Comparison of ENCODE assay signal across 10 cellular contexts in the genomic region with DNA sequence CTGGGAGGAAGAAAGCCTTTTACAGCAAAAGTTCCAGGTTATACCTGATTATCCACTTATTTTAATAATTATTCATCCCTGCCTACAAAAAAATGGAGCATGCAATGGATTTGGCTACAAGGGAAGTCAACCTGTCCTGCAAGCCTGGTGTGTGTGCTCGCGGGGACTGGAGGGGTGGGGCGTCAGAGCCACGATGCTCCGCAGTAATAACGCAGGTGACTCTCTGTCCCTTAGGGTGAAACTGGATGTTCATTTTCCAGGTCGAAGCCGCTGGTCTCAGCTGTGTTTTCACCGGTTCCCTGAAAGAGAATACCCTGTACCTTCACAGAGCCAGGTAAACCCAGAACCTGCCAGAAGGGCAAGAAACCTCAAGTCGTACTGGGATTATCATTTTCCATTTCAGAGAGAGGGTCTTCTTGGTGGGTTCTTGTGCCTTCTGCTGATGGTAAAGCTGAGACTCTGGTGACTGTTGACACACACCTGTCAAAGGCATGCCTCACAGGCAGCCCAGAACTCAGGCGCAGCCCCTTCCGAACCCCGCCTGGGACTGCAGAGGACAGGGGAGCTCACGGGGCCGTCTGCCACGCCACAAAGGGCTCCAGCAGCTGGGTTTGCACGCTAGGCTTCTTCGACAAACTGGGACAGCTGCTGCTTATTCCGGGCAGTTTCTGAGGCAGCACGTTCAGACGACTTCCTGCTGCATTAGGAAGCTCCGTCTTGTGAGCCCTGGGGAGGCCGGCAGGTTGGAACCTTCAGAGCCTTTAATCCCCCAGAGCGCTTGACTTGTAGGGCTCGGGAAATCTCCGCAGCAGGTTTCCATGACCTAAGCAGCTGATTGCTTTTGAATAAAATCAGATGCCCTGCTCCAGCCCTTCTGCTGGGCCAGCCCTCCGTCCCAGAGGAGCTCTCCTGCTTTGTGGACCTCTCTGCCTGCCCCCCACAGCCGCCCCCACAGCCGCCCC. TPM values are rescaled to one million over a fixed set of nuclear protein-coding genes. Genes with fewer than 3 reads are reported as not detected.
DNase-seq lines count a peak whose midpoint lies in the region; ATAC-seq and TF ChIP-seq lines count a peak whose summit lies in the region.
"Had no signal": no experiment of that assay in that cellular context is flagged by ENCODE, and none has a peak within 500 bp of the region (broad histone marks: within the 10 kb centered on the region; RNA-seq: fewer than 3 reads in every experiment).

No MANE protein-coding gene starts in this region.

- H3K27ac ChIP-seq in HUES64 (ENCODE audit: low read depth, low read length): peak overlapping the region; percentile 42; the same call in 1 of the 2 replicates
- no peak overlapping the region for H3K27ac ChIP-seq in left lung
- H3K27ac ChIP-seq: heart right ventricle had no signal

- H3K9me3 ChIP-seq in HUES64 (ENCODE audit: insufficient read depth, low read depth, low read length) (no peaks in the 10 kb centered on the region), left lung (no peaks in the 10 kb centered on the region)

- no peaks in the 10 kb centered on the region for H3K9me3 Mint-ChIP-seq in activated T-cell treated with anti-CD3 and anti-CD28 coated beads, Interleukin-2, amount 50 U/mL, for 72 hours
- H3K9me3 Mint-ChIP-seq in activated CD8-positive, alpha-beta T cell treated with anti-CD3 and anti-CD28 coated beads for 36 hours: peaks cover 4% of the 10 kb centered on the region

- TF ChIP-seq CTCF in activated CD8-positive, alpha-beta T cell treated with anti-CD3 and anti-CD28 coated beads for 36 hours (IDR thresholded peaks at IDR 0.05): no peak
- no peak for TF ChIP-seq CTCF in left lung (IDR thresholded peaks at IDR 0.05)

- H3K4me3 Mint-ChIP-seq in activated T-cell treated with anti-CD3 and anti-CD28 coated beads, Interleukin-2, amount 50 U/mL, for 72 hours: no peak overlapping the region
- no peak overlapping the region for H3K4me3 Mint-ChIP-seq in activated CD8-positive, alpha-beta T cell treated with anti-CD3 and anti-CD28 coated beads for 36 hours
- H3K4me3 Mint-ChIP-seq: CD4-positive, alpha-beta memory T cell had no signal

- H3K4me1 ChIP-seq in HUES64 (ENCODE audit: insufficient read depth, low read length) (no peaks in the 10 kb centered on the region), left lung (peaks cover 0 to 6% of the 10 kb centered on the region in 2 donors)

- CTCF ChIA-PET in activated CD8-positive, alpha-beta T cell treated with anti-CD3 and anti-CD28 coated beads for 36 hours (lab: Charles Lee): no interaction called here

- H3K27me3 ChIP-seq in HUES64 (ENCODE audit: insufficient read depth, low read length) (no peaks in the 10 kb centered on the region), left lung (peaks cover 0 to 13% of the 10 kb centered on the region in 2 donors)

- peak; percentile 43 to 51 for ATAC-seq in activated T-cell treated with anti-CD3 and anti-CD28 coated beads, Interleukin-2, amount 50 U/mL, for 72 hours (replicated peaks in 1 of 2)
- peak; percentile 53 for ATAC-seq in activated CD8-positive, alpha-beta T cell treated with anti-CD3 and anti-CD28 coated beads for 36 hours
- ATAC-seq in left lung (peak; percentile 61), GM19324 (IDR thresholded peaks at IDR 0.05; ENCODE audit: low FRiP score, unreplicated experiment) (no peak)

- POLR2A ChIA-PET in activated CD8-positive, alpha-beta T cell treated with anti-CD3 and anti-CD28 coated beads for 36 hours (lab: Charles Lee): no interaction called here

- H3K27ac Mint-ChIP-seq in activated T-cell treated with anti-CD3 and anti-CD28 coated beads, Interleukin-2, amount 50 U/mL, for 72 hours: no peak overlapping the region
- H3K27ac Mint-ChIP-seq in activated CD8-positive, alpha-beta T cell treated with anti-CD3 and anti-CD28 coated beads for 36 hours: no peak overlapping the region
- H3K27ac Mint-ChIP-seq: CD4-positive, alpha-beta memory T cell had no signal

- peak; percentile 14 to 23 for DNase-seq in activated T-cell treated with anti-CD3 and anti-CD28 coated beads, Interleukin-2, amount 50 U/mL, for 72 hours
- DNase-seq in activated T-cell treated with anti-CD3 and anti-CD28 coated beads for 4 hours (no peak), left lung (peak in 1 of 2 donors; percentile 43), SIG-M5 treated with dmso at 0.1 percent for 504 hours (lab: John Stamatoyannopoulos, UW; ENCODE audit: unreplicated experiment) (no peak), HCEC 1CT (no peak)
- DNase-seq in activated CD8-positive, alpha-beta T cell treated with anti-CD3 and anti-CD28 coated beads for 36 hours: peak; percentile 37
- DNase-seq: heart right ventricle had no signal

- H3K36me3 Mint-ChIP-seq in activated T-cell treated with anti-CD3 and anti-CD28 coated beads, Interleukin-2, amount 50 U/mL, for 72 hours (ENCODE audit: insufficient read depth in 2 of 2): no peaks in the 10 kb centered on the region
- H3K36me3 Mint-ChIP-seq in activated CD8-positive, alpha-beta T cell treated with anti-CD3 and anti-CD28 coated beads for 36 hours (ENCODE audit: low read depth): no peaks in the 10 kb centered on the region
- H3K36me3 Mint-ChIP-seq: CD4-positive, alpha-beta memory T cell had no signal

- peaks cover 19% of the 10 kb centered on the region for H3K27me3 Mint-ChIP-seq in activated T-cell treated with anti-CD3 and anti-CD28 coated beads, Interleukin-2, amount 50 U/mL, for 72 hours (ENCODE audit: low read depth)
- H3K27me3 Mint-ChIP-seq in activated CD8-positive, alpha-beta T cell treated with anti-CD3 and anti-CD28 coated beads for 36 hours: peaks cover 9% of the 10 kb centered on the region

- H3K36me3 ChIP-seq in HUES64 (ENCODE audit: insufficient read depth, low read length): no peaks in the 10 kb centered on the region
- H3K36me3 ChIP-seq in left lung: no peaks in the 10 kb centered on the region
- H3K36me3 ChIP-seq: heart right ventricle had no signal

- H3K4me1 Mint-ChIP-seq in activated T-cell treated with anti-CD3 and anti-CD28 coated beads, Interleukin-2, amount 50 U/mL, for 72 hours (ENCODE audit: low read depth): no peaks in the 10 kb centered on the region
- H3K4me1 Mint-ChIP-seq in activated CD8-positive, alpha-beta T cell treated with anti-CD3 and anti-CD28 coated beads for 36 hours (ENCODE audit: low read depth): peaks cover 5% of the 10 kb centered on the region

- H3K9ac ChIP-seq in HUES64 (ENCODE audit: low read depth, low read length): no peak overlapping the region

- H3K4me3 ChIP-seq in HUES64 (ENCODE audit: low read length) (no peak overlapping the region), left lung (no peak overlapping the region)
- H3K4me3 ChIP-seq: heart right ventricle had no signal

- 43% methylated on average over 29 of the region's 29 CpGs for WGBS in HUES64

- intact Hi-C loops in activated CD8-positive, alpha-beta T cell treated with anti-CD3 and anti-CD28 coated beads for 36 hours (cut with micrococcal nuclease): no loop called here
- intact Hi-C loops in left lung (cut with DNase I): no loop called here

RNA-seq across cellular contexts. Expression of a gene that starts 58.7 kb away (rescaled TPM):
- not detected for total RNA-seq in activated T-cell treated with anti-CD3 and anti-CD28 coated beads, Interleukin-2, amount 50 U/mL, for 72 hours
- not detected for polyA plus RNA-seq in HUES64 (2013, experiment 1 of 2)
- not detected for polyA plus RNA-seq in HUES64 (2013, experiment 2 of 2)
- not detected for total RNA-seq in activated CD8-positive, alpha-beta T cell treated with anti-CD3 and anti-CD28 coated beads for 36 hours
- total RNA-seq in left lung: 1 to 10 TPM in 1 of 2 donors, under 1 TPM in 1; 0.20 to 1.1 TPM
- total RNA-seq: CD4-positive, alpha-beta memory T cell had no signal
- polyA plus RNA-seq: CD4-positive, alpha-beta memory T cell had no signal

Comparison
In these comparisons a context has a peak if more than half of its experiments do, and no peak if none do; other contexts are left out.
1. DNase-seq: peak in activated T-cell treated with anti-CD3 and anti-CD28 coated beads, Interleukin-2, amount 50 U/mL, for 72 hours (2 of 2) and activated CD8-positive, alpha-beta T cell treated with anti-CD3 and anti-CD28 coated beads for 36 hours (single experiment); none in activated T-cell treated with anti-CD3 and anti-CD28 coated beads for 4 hours (single experiment), SIG-M5 treated with dmso at 0.1 percent for 504 hours (single experiment) and HCEC 1CT (single experiment).